ENCODE assay signal across 8 cellular contexts in genomic region chr6:4615231-4615630, GRCh38.
"Had no signal": no experiment of that assay in that cellular context is flagged by ENCODE, and none has a peak within 500 bp of the region (broad histone marks: within the 10 kb centered on the region; RNA-seq: fewer than 3 reads in every experiment).

No MANE protein-coding gene starts in this region.

- H3K27ac Mint-ChIP-seq: GM23338, H9, HFFc6 had no signal

- H3K4me1 ChIP-seq: HAP-1 had no signal

- H3K4me2 ChIP-seq: GM23338 had no signal

- H3K4me3 Mint-ChIP-seq: GM23338, H9, HFFc6 had no signal

- H3K9ac ChIP-seq: GM23248 had no signal

- H3K36me3 ChIP-seq: HAP-1 had no signal

- H3K27ac ChIP-seq: GM23248 had no signal

- H3K9me3 ChIP-seq: HAP-1 had no signal

- H2AFZ ChIP-seq: GM23248, GM23338 had no signal

- H3K4me3 ChIP-seq: GM23248, GM23338, HAP-1 had no signal

- DNase-seq: GOT3, H7, H9, HFFc6 had no signal

- H3K9me3 Mint-ChIP-seq: HFFc6 had no signal

- ATAC-seq: GM23338, HCT116 had no signal
